8 cellular contexts compared by ENCODE assay signal in the genomic region with DNA sequence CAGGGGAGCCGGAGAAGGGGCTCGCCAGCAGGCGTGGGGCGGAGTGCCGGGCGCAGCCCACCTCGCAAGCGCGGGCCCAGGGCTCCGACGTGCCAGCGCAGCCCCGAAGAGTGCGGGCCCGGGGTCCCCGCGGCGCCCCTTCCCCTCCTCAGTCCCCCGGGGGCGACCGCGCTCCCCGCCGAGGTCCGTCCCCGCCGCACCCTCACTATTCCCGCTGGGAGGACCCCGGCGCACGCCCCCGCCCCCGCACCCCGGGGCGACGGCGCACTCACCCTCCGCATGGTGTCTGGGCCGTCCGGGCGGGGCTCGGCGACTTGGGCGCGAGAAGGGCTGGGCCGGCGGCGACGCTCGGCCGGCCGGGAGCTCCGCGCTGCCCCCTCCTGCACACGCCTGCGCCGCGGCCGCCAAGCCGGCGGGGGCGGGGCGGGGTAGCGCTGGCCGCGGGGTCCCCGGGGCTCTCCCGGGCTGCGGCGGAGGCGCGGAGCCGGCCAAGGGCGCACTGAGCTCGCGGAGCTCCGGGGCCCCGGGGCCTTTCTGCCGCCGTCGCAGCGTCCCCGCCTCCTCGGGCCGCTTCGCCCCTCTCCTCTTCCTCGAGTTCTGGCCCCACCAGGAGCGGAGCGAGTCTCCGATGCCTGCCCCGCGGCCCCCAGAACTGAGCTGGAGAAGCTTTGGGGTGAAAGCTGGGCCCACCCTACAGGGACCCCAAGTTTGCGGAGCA.
DNase-seq lines count a peak whose midpoint lies in the region; ATAC-seq, FAIRE-seq and TF ChIP-seq lines count a peak whose summit lies in the region.

No MANE protein-coding gene starts in this region.

- H3K27me3 ChIP-seq in keratinocyte (ENCODE audit: control insufficient read depth, extremely low read depth, insufficient read depth, low read length) (peaks cover 50% of the 10 kb centered on the region), suprapubic skin (peaks cover 58% of the 10 kb centered on the region)

- TF ChIP-seq EP300 in suprapubic skin (IDR thresholded peaks at IDR 0.05): no peak

- H3K9me1 ChIP-seq in keratinocyte (ENCODE audit: control insufficient read depth, extremely low read depth, insufficient read depth, low read length): no peaks in the 10 kb centered on the region

- H3K4me1 ChIP-seq in ES-I3 (ENCODE audit: insufficient read depth, low read length) (no peaks in the 10 kb centered on the region), keratinocyte (ENCODE audit: control insufficient read depth, extremely low read depth, insufficient read depth, low read length) (no peaks in the 10 kb centered on the region), suprapubic skin (peaks cover 26% of the 10 kb centered on the region)

- H3K9me3 ChIP-seq in ES-I3 (ENCODE audit: control insufficient read depth, insufficient read depth, low read length): no peaks in the 10 kb centered on the region
- no peaks in the 10 kb centered on the region for H3K9me3 ChIP-seq in keratinocyte (ENCODE audit: control insufficient read depth, low read depth, low read length)
- no peaks in the 10 kb centered on the region for H3K9me3 ChIP-seq in suprapubic skin

- FAIRE-seq in keratinocyte (lab: Jason Lieb, UNC): no peak

- no peaks in the 10 kb centered on the region for H3K79me2 ChIP-seq in keratinocyte (ENCODE audit: control insufficient read depth, insufficient read depth, low read length)

- ATAC-seq in GM19397 (IDR thresholded peaks at IDR 0.05; ENCODE audit: unreplicated experiment) (peak; percentile 73), HG03432 (IDR thresholded peaks at IDR 0.05; ENCODE audit: unreplicated experiment) (peak; percentile 84)

- peak overlapping the region; percentile 32 for H3K4me3 ChIP-seq in astrocyte of the cerebellum (ENCODE audit: low read depth, low read length)
- H3K4me3 ChIP-seq in keratinocyte (ENCODE audit: control insufficient read depth in 2 of 3, extremely low read depth in 1 of 3, insufficient read depth in 2 of 3, low read depth in 1 of 3, low read length in 3 of 3): peak overlapping the region in 2 of 3 experiments; percentile 12 to 18
- peak overlapping the region; percentile 56 for H3K4me3 ChIP-seq in suprapubic skin

- in situ Hi-C loops in astrocyte of the cerebellum (cut with HindIII; ENCODE audit: low sequenced_read_pairs): loop anchor here (5.0 kb wide), 1 partner anchor 81 kb away; no protein-coding TSS in a partner anchor

- H3K4me2 ChIP-seq in keratinocyte (ENCODE audit: control insufficient read depth, extremely low read depth, insufficient read depth, low read depth, low read length): peak overlapping the region; percentile 48

- dilution Hi-C loops in keratinocyte (cut with MboI; ENCODE audit: extremely low pct_ligation_motif_present, low sequenced_read_pairs): no loop called here

- H3K9ac ChIP-seq in ES-I3 (ENCODE audit: low read depth, low read length) (peak overlapping the region; percentile 77), keratinocyte (ENCODE audit: control insufficient read depth, extremely low read depth, insufficient read depth, low read length) (no peak overlapping the region)

- WGBS in suprapubic skin: 0% methylated on average over 1 of the region's 93 CpGs

- TF ChIP-seq CTCF in astrocyte of the cerebellum (IDR thresholded peaks at IDR 0.05; ENCODE audit: low read depth, low read length, missing control alignments) (no peak), keratinocyte (optimal IDR thresholded peaks at IDR 0.05 in 1 of 3, IDR thresholded peaks at IDR 0.05 in 1 of 3, conservative IDR thresholded peaks at IDR 0.05 in 1 of 3; ENCODE audit: extremely low read depth in 1 of 3, insufficient read depth in 2 of 3, low read length in 3 of 3) (no peak), suprapubic skin (IDR thresholded peaks at IDR 0.05) (no peak)

- DNase-seq in astrocyte of the cerebellum (ENCODE audit: low read depth) (no peak), keratinocyte (ENCODE audit: low read depth, low spot score) (no peak), suprapubic skin (ENCODE audit: low spot score in 2 of 2) (no peak), NCI-H446 treated with DMSO at 0.1 percent for 48 hours (lab: John Stamatoyannopoulos, UW) (no peak), COLO829 (ENCODE audit: low spot score) (no peak)

- H3K36me3 ChIP-seq in ES-I3 (ENCODE audit: insufficient read depth, low read length): no peaks in the 10 kb centered on the region
- no peaks in the 10 kb centered on the region for H3K36me3 ChIP-seq in keratinocyte (ENCODE audit: control insufficient read depth in 2 of 2, extremely low read depth in 1 of 2, insufficient read depth in 2 of 2, low read length in 2 of 2)
- H3K36me3 ChIP-seq in suprapubic skin: no peaks in the 10 kb centered on the region

- no peak overlapping the region for H2AFZ ChIP-seq in keratinocyte (ENCODE audit: control insufficient read depth, low read length)

- H3K27ac ChIP-seq in keratinocyte (ENCODE audit: control insufficient read depth, insufficient read depth, low read length) (no peak overlapping the region), suprapubic skin (no peak overlapping the region)

- no peaks in the 10 kb centered on the region for H4K20me1 ChIP-seq in keratinocyte (ENCODE audit: control insufficient read depth, extremely low read depth, insufficient read depth, low read length)

- TF ChIP-seq POLR2A in suprapubic skin (IDR thresholded peaks at IDR 0.05): no peak
